In the genomic region with DNA sequence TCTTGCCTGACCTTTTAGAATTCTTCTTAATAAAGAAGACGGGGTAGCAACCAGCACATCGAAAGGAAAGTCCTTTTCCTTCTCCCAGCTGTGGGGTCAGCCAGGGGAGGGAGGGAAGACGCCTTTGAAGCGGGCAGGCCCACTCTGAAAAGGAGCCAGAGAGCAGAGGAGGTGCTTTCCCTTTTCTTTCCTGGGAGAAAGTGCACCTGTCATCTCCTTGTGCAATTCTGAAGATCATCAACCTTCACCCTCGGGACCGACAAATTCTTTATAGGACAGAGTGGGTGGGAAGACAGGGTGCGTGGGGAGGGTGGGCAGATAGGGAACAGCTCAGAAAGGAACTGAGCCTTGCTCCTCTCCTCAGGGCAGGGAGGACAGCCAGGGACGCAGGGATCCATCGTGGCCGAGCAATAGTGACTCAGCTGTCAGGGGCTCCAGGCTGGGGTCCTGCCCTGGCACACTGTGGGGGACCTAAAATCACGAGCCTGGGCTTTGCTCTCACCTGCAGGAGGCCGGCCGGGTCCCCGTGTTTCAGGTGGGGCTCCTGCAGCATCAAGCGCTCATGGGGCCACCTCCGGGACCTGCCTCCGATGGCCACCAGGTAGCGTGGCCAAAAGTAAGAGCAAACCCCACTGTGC, we compare ENCODE assay signal across 22 cellular contexts.
A peak's percentile ranks its signal among the peaks of the same experiment; 100 is the strongest.
DNase-seq lines count a peak whose midpoint lies in the region; ATAC-seq, FAIRE-seq and TF ChIP-seq lines count a peak whose summit lies in the region.
"Had no signal": no experiment of that assay in that cellular context is flagged by ENCODE, and none has a peak within 500 bp of the region (broad histone marks: within the 10 kb centered on the region; RNA-seq: fewer than 3 reads in every experiment).

No MANE protein-coding gene starts in this region.

- no peak for TF ChIP-seq EP300 in sigmoid colon (IDR thresholded peaks at IDR 0.05)

- H3K4me3 Mint-ChIP-seq in chondrocyte (ENCODE audit: unreplicated experiment) (no peak overlapping the region), T-cell (no peak overlapping the region)
- H3K4me3 Mint-ChIP-seq: CD8-positive, alpha-beta memory T cell had no signal

- H3K27me3 ChIP-seq in sigmoid colon: peaks cover 0 to 45% (median 20%) of the 10 kb centered on the region in 3 donors
- H3K27me3 ChIP-seq: BLaER1 treated with 17β-estradiol and CSF1 and Interleukin-3, amounts not matched to agents 10 nM and 100 nM; Peyer's patch had no signal

- intact Hi-C loops in kidney (cut with DNase I): no loop called here
- intact Hi-C loops in sigmoid colon (cut with DNase I): no loop called here

- no peak for FAIRE-seq in kidney (lab: Jason Lieb, UNC)
- FAIRE-seq: GM12878, K562 had no signal

- H3K27me3 Mint-ChIP-seq in chondrocyte (ENCODE audit: low read depth) (peaks cover 34% of the 10 kb centered on the region), T-cell (peaks cover 4 to 12% of the 10 kb centered on the region in 2 donors)

- no peak for TF ChIP-seq CTCF in HEK293 (tag by site-specific recombination; IDR thresholded peaks at IDR 0.05)
- no peak for TF ChIP-seq CTCF in chondrocyte (IDR thresholded peaks at IDR 0.05)
- TF ChIP-seq CTCF in kidney (IDR thresholded peaks at IDR 0.05; ENCODE audit: borderline replicate concordance, extremely low read depth, insufficient read depth): no peak
- no peak for TF ChIP-seq CTCF in sigmoid colon (IDR thresholded peaks at IDR 0.05)

- H3K9me3 ChIP-seq in HEK293 (ENCODE audit: control insufficient read depth, insufficient read depth, low read depth, low read length) (no peaks in the 10 kb centered on the region), kidney (ENCODE audit: control insufficient read depth in 1 of 2, low read length in 2 of 2) (no peaks in the 10 kb centered on the region), sigmoid colon (no peaks in the 10 kb centered on the region)
- H3K9me3 ChIP-seq: Peyer's patch had no signal

- H3K4me1 ChIP-seq in HEK293 (ENCODE audit: control insufficient read depth, insufficient read depth, low read length) (no peaks in the 10 kb centered on the region), kidney (ENCODE audit: control insufficient read depth in 1 of 2, insufficient read depth in 1 of 2, low read depth in 1 of 2, low read length in 2 of 2) (no peaks in the 10 kb centered on the region), sigmoid colon (no peaks in the 10 kb centered on the region)
- H3K4me1 ChIP-seq: Peyer's patch had no signal

- ATAC-seq in T-cell (replicated peaks in 1 of 4) (no peak), HG02840 (IDR thresholded peaks at IDR 0.05; ENCODE audit: low FRiP score, unreplicated experiment) (no peak)
- ATAC-seq: GM12878, K562 had no signal

- no peaks in the 10 kb centered on the region for H3K4me1 Mint-ChIP-seq in chondrocyte (ENCODE audit: low read depth)
- no peaks in the 10 kb centered on the region for H3K4me1 Mint-ChIP-seq in T-cell
- H3K4me1 Mint-ChIP-seq: CD8-positive, alpha-beta memory T cell had no signal

- CTCF ChIA-PET in HEK293 (lab: Yijun Ruan, JAX): interaction anchor here (0.5 to 0.7 kb wide), 2 partner anchors 107 to 235 kb away, joined by 3 read pairs; no protein-coding TSS in a partner anchor
- CTCF ChIA-PET in T-cell (lab: Charles Lee): no interaction called here

- no peak overlapping the region for H3K9ac ChIP-seq in kidney (ENCODE audit: low read length in 2 of 2)
- H3K9ac ChIP-seq: BLaER1 treated with 17β-estradiol and CSF1 and Interleukin-3, amounts not matched to agents 10 nM and 100 nM had no signal

- H3K36me3 ChIP-seq in HEK293 (ENCODE audit: control insufficient read depth in 2 of 2, insufficient read depth in 1 of 2, low read length in 2 of 2) (no peaks in the 10 kb centered on the region), kidney (ENCODE audit: control insufficient read depth in 1 of 2, insufficient read depth in 2 of 2, low read length in 2 of 2) (no peaks in the 10 kb centered on the region), sigmoid colon (no peaks in the 10 kb centered on the region)
- H3K36me3 ChIP-seq: BLaER1 treated with 17β-estradiol and CSF1 and Interleukin-3, amounts not matched to agents 10 nM and 100 nM; Peyer's patch had no signal

- POLR2A ChIA-PET in HEK293 (lab: Yijun Ruan, JAX): no interaction called here
- POLR2A ChIA-PET in T-cell (lab: Charles Lee): no interaction called here

- H3K4me3 ChIP-seq in HEK293 (ENCODE audit: low read depth, low read length) (no peak overlapping the region), kidney (ENCODE audit: low read length in 2 of 2) (no peak overlapping the region), sigmoid colon (no peak overlapping the region)
- H3K4me3 ChIP-seq: BLaER1 treated with 17β-estradiol and CSF1 and Interleukin-3, amounts not matched to agents 10 nM and 100 nM; GM12878; K562; Peyer's patch had no signal

- DNase-seq in chondrocyte (ENCODE audit: low spot score): peak; percentile 76
- DNase-seq in kidney: peak; percentile 51
- peak; percentile 40 for DNase-seq in sigmoid colon
- DNase-seq in RKO (ENCODE audit: low spot score): no peak
- DNase-seq in T-cell: no peak
- DNase-seq: DMS53, EL, GOT3, NCI-H1092 treated with DMSO at 0.1 percent for 48 hours, NCI-H146, NCI-H2029 treated with DMSO at 0.1 percent for 48 hours, NCI-H2171, NCI-H446, NCI-H526 treated with DMSO at 0.1 percent for 48 hours, SIG-M5 had no signal

- H3K27ac Mint-ChIP-seq in chondrocyte (ENCODE audit: unreplicated experiment) (no peak overlapping the region), T-cell (no peak overlapping the region)
- H3K27ac Mint-ChIP-seq: CD8-positive, alpha-beta memory T cell had no signal

- H3K27ac ChIP-seq in HEK293 (ENCODE audit: extremely low read depth, low read depth, low read length) (no peak overlapping the region), kidney (ENCODE audit: low read depth in 2 of 2, low read length in 2 of 2) (no peak overlapping the region), sigmoid colon (no peak overlapping the region)
- H3K27ac ChIP-seq: BLaER1 treated with 17β-estradiol and CSF1 and Interleukin-3, amounts not matched to agents 10 nM and 100 nM; Peyer's patch had no signal

- peaks cover 4% of the 10 kb centered on the region for H3K9me3 Mint-ChIP-seq in chondrocyte (ENCODE audit: low read depth)
- H3K9me3 Mint-ChIP-seq in T-cell: peaks cover 2 to 5% (median 4%) of the 10 kb centered on the region in 3 donors

- peaks cover 2% of the 10 kb centered on the region for H3K36me3 Mint-ChIP-seq in chondrocyte (ENCODE audit: low read depth)
- no peaks in the 10 kb centered on the region for H3K36me3 Mint-ChIP-seq in T-cell
- H3K36me3 Mint-ChIP-seq: CD8-positive, alpha-beta memory T cell had no signal

- WGBS in sigmoid colon, 2 donors: 72 to 83% methylated on average over 18 of the region's 18 CpGs

- no peak for TF ChIP-seq POLR2A in sigmoid colon (IDR thresholded peaks at IDR 0.05)

TF ChIP-seq in HEK293, 187 proteins besides CTCF, POLR2A, EP300 and RAD21:
- TF ChIP-seq KLF1 (tag by site-specific recombination; IDR thresholded peaks at IDR 0.05): no peak
- peak; percentile 42; the same call in 1 of the 2 replicates for TF ChIP-seq ZNF341 (tag by site-specific recombination; IDR thresholded peaks at IDR 0.05; ENCODE audit: low read depth)

Comparison
In these comparisons a context has a peak if more than half of its experiments do, and no peak if none do; other contexts are left out.
1. DNase-seq: peak in chondrocyte (single experiment), kidney (single experiment) and sigmoid colon (single experiment); none in RKO (single experiment) and T-cell (0 of 34).